8 cellular contexts compared by ENCODE assay signal in genomic region chr5:177474845-177475562, GRCh38. TPM values are rescaled to one million over a fixed set of nuclear protein-coding genes. Genes with fewer than 3 reads are reported as not detected.
A peak's percentile ranks its signal among the peaks of the same experiment; 100 is the strongest.
DNase-seq lines count a peak whose midpoint lies in the region; ATAC-seq lines count a peak whose summit lies in the region.
"Had no signal": no experiment of that assay in that cellular context is flagged by ENCODE, and none has a peak within 500 bp of the region (broad histone marks: within the 10 kb centered on the region; RNA-seq: fewer than 3 reads in every experiment).

No MANE protein-coding gene starts in this region.

- peak overlapping the region in 1 of 2 experiments; percentile 3 for H2BK12ac ChIP-seq in mesenchymal stem cell (ENCODE audit: low read length in 2 of 2)
- no peak overlapping the region for H2BK12ac ChIP-seq in trophoblast cell (ENCODE audit: low read length)

- ATAC-seq in CD4-positive, CD25-positive, alpha-beta regulatory T cell (ENCODE audit: low read depth in 2 of 2): no peak
- ATAC-seq in GM19467 (IDR thresholded peaks at IDR 0.05; ENCODE audit: unreplicated experiment): no peak

- no peaks in the 10 kb centered on the region for H3K36me3 Mint-ChIP-seq in CD4-positive, CD25-positive, alpha-beta regulatory T cell

- H3K36me3 ChIP-seq in CD4-positive, CD25-positive, alpha-beta regulatory T cell (ENCODE audit: control insufficient read depth, insufficient read depth, low read length): no peaks in the 10 kb centered on the region
- H3K36me3 ChIP-seq in mesenchymal stem cell (ENCODE audit: control insufficient read depth in 1 of 2, insufficient read depth in 2 of 2, low read depth in 1 of 2, low read length in 2 of 2): peaks cover 7 to 31% of the 10 kb centered on the region in 2 experiments
- H3K36me3 ChIP-seq in trophoblast cell (ENCODE audit: control insufficient read depth in 1 of 2, insufficient read depth in 2 of 2, low read length in 2 of 2): peaks cover 23 to 27% of the 10 kb centered on the region in 2 experiments

- H3K27ac Mint-ChIP-seq in CD4-positive, CD25-positive, alpha-beta regulatory T cell: no peak overlapping the region

- peaks cover 0 to 42% (median 5%) of the 10 kb centered on the region in 4 donors for H3K4me1 Mint-ChIP-seq in CD4-positive, CD25-positive, alpha-beta regulatory T cell

- H3K4me1 ChIP-seq in CD4-positive, CD25-positive, alpha-beta regulatory T cell (ENCODE audit: control insufficient read depth, insufficient read depth, low read length, poor library complexity, severe bottlenecking): peaks cover 10% of the 10 kb centered on the region
- H3K4me1 ChIP-seq in mesenchymal stem cell (ENCODE audit: control insufficient read depth, insufficient read depth, low read depth, low read length) (peaks cover 62% of the 10 kb centered on the region), trophoblast cell (ENCODE audit: control insufficient read depth in 1 of 2, insufficient read depth in 2 of 2, low read length in 2 of 2) (peaks cover 25 to 28% of the 10 kb centered on the region in 2 experiments)

- H4K8ac ChIP-seq in mesenchymal stem cell (ENCODE audit: low read length) (no peak overlapping the region), trophoblast cell (ENCODE audit: low read depth, low read length) (no peak overlapping the region)

- H3K27ac ChIP-seq in CD4-positive, CD25-positive, alpha-beta regulatory T cell (ENCODE audit: insufficient read depth, low read length, poor library complexity, severe bottlenecking): no peak overlapping the region
- H3K27ac ChIP-seq in mesenchymal stem cell (ENCODE audit: low read length, poor library complexity, severe bottlenecking): no peak overlapping the region
- H3K27ac ChIP-seq in trophoblast cell (ENCODE audit: low read depth, low read length): no peak overlapping the region

- no peak overlapping the region for H2AFZ ChIP-seq in mesenchymal stem cell (ENCODE audit: low read depth, low read length)
- no peak overlapping the region for H2AFZ ChIP-seq in trophoblast cell (ENCODE audit: insufficient read depth, low read length, poor library complexity)

- H3K4ac ChIP-seq in mesenchymal stem cell (ENCODE audit: low read depth in 1 of 2, low read length in 2 of 2) (no peak overlapping the region), trophoblast cell (ENCODE audit: low read depth, low read length) (no peak overlapping the region)

- H3K18ac ChIP-seq in mesenchymal stem cell (ENCODE audit: low read depth in 1 of 2, low read length in 2 of 2): no peak overlapping the region
- no peak overlapping the region for H3K18ac ChIP-seq in trophoblast cell (ENCODE audit: low read length)

- no peak overlapping the region for H4K12ac ChIP-seq in trophoblast cell (ENCODE audit: low read depth, low read length)

- H2BK15ac ChIP-seq in mesenchymal stem cell (ENCODE audit: low read depth, poor library complexity, severe bottlenecking): peak overlapping the region; percentile 75

- H3K4me3 ChIP-seq in CD4-positive, CD25-positive, alpha-beta regulatory T cell (ENCODE audit: low read depth, low read length): no peak overlapping the region
- H3K4me3 ChIP-seq in mesenchymal stem cell (ENCODE audit: insufficient read depth in 1 of 2, low read depth in 1 of 2, low read length in 2 of 2) (no peak overlapping the region), trophoblast cell (ENCODE audit: low read depth, low read length) (no peak overlapping the region)

- H3K9ac ChIP-seq in mesenchymal stem cell (ENCODE audit: low read length): no peak overlapping the region
- H3K9ac ChIP-seq in trophoblast cell (ENCODE audit: low read length): no peak overlapping the region

- H2BK5ac ChIP-seq in mesenchymal stem cell (ENCODE audit: low read depth, low read length, poor library complexity, severe bottlenecking): no peak overlapping the region
- H2BK5ac ChIP-seq in trophoblast cell (ENCODE audit: low read depth, low read length, poor library complexity): no peak overlapping the region

- no peaks in the 10 kb centered on the region for H3K9me3 ChIP-seq in CD4-positive, CD25-positive, alpha-beta regulatory T cell (ENCODE audit: control insufficient read depth in 2 of 2, low read length in 2 of 2)
- H3K9me3 ChIP-seq in mesenchymal stem cell (ENCODE audit: control insufficient read depth, low read length) (no peaks in the 10 kb centered on the region), trophoblast cell (ENCODE audit: insufficient read depth, low read depth, low read length) (peaks cover 2% of the 10 kb centered on the region)

- H3K23ac ChIP-seq in mesenchymal stem cell (ENCODE audit: low read length in 2 of 2) (no peak overlapping the region), trophoblast cell (ENCODE audit: low read length) (no peak overlapping the region)

- H3K4me2 ChIP-seq in mesenchymal stem cell (ENCODE audit: low read length, poor library complexity, severe bottlenecking) (no peak overlapping the region), trophoblast cell (ENCODE audit: low read length) (no peak overlapping the region)

- H2BK120ac ChIP-seq in mesenchymal stem cell (ENCODE audit: low read depth, low read length): no peak overlapping the region
- no peak overlapping the region for H2BK120ac ChIP-seq in trophoblast cell (ENCODE audit: insufficient read depth, low read length, poor library complexity)

- H3K27me3 Mint-ChIP-seq in CD4-positive, CD25-positive, alpha-beta regulatory T cell: peaks cover 17% of the 10 kb centered on the region

- peaks cover 6% of the 10 kb centered on the region for H3K27me3 ChIP-seq in CD4-positive, CD25-positive, alpha-beta regulatory T cell (ENCODE audit: control insufficient read depth, insufficient read depth, low read length)
- H3K27me3 ChIP-seq in mesenchymal stem cell (ENCODE audit: control insufficient read depth in 1 of 2, insufficient read depth in 1 of 2, low read length in 2 of 2): no peaks in the 10 kb centered on the region
- no peaks in the 10 kb centered on the region for H3K27me3 ChIP-seq in trophoblast cell (ENCODE audit: insufficient read depth, low read length)

- H3K14ac ChIP-seq in mesenchymal stem cell (ENCODE audit: low read length in 2 of 2) (no peak overlapping the region), trophoblast cell (ENCODE audit: low read length) (no peak overlapping the region)

- H3K9me3 Mint-ChIP-seq in CD4-positive, CD25-positive, alpha-beta regulatory T cell: no peaks in the 10 kb centered on the region

- H3K79me1 ChIP-seq in mesenchymal stem cell (replicated peaks; ENCODE audit: low read length, poor library complexity, severe bottlenecking): no peaks in the 10 kb centered on the region
- peaks cover 13% of the 10 kb centered on the region for H3K79me1 ChIP-seq in trophoblast cell (ENCODE audit: low read length)

- no peak for DNase-seq in CD4-positive, CD25-positive, alpha-beta regulatory T cell
- DNase-seq in NCI-H82 treated with DMSO at 0.1 percent for 48 hours (lab: John Stamatoyannopoulos, UW; ENCODE audit: unreplicated experiment) (peak; percentile 7), mesenchymal stem cell (peak; percentile 38), trophoblast cell (no peak), cerebellar cortex (ENCODE audit: low spot score) (no peak)
- DNase-seq: DMS53, NCI-H226 had no signal

- H2AK5ac ChIP-seq in mesenchymal stem cell (ENCODE audit: low read length, severe bottlenecking): no peak overlapping the region
- no peak overlapping the region for H2AK5ac ChIP-seq in trophoblast cell (ENCODE audit: low read length)

- peaks cover 25% of the 10 kb centered on the region for H3K79me2 ChIP-seq in trophoblast cell (ENCODE audit: control insufficient read depth, insufficient read depth, low read length, poor library complexity)

- H3K4me3 Mint-ChIP-seq in CD4-positive, CD25-positive, alpha-beta regulatory T cell: peak overlapping the region; percentile 80 to 89 (median 84)

- H4K91ac ChIP-seq in mesenchymal stem cell (ENCODE audit: low read length) (no peak overlapping the region), trophoblast cell (ENCODE audit: low read depth, low read length) (no peak overlapping the region)

- 83% methylated on average over 3 of the region's 4 CpGs for WGBS in mesenchymal stem cell
- no CpG with 5 or more reads among the region's 4 CpGs for WGBS in trophoblast cell (ENCODE audit: extremely low coverage, insufficient coverage, insufficient read length)

RNA-seq across cellular contexts. Expression of gene DBN1, which starts 1.6 kb away (rescaled TPM):
- total RNA-seq in CD4-positive, CD25-positive, alpha-beta regulatory T cell: 2.3 TPM
- under 1 TPM in 1 of 4 donors, not detected in 3; 0.13 TPM for polyA plus RNA-seq in CD4-positive, CD25-positive, alpha-beta regulatory T cell
- 149 TPM for polyA plus RNA-seq in mesenchymal stem cell (2013, experiment 1 of 2)
- polyA plus RNA-seq in mesenchymal stem cell (2013, experiment 2 of 2): 150 TPM
- polyA plus RNA-seq in trophoblast cell (2013): 206 and 211 TPM in 2 replicates

RNA-seq across cellular contexts. Expression of gene PDLIM7, which starts 22.4 kb away (rescaled TPM):
- total RNA-seq in CD4-positive, CD25-positive, alpha-beta regulatory T cell: 7.8 TPM
- polyA plus RNA-seq in CD4-positive, CD25-positive, alpha-beta regulatory T cell: 1 to 10 TPM; 1.6 to 2.7 (median 2.5) TPM
- 221 TPM for polyA plus RNA-seq in mesenchymal stem cell (2013, experiment 1 of 2)
- 213 TPM for polyA plus RNA-seq in mesenchymal stem cell (2013, experiment 2 of 2)
- polyA plus RNA-seq in trophoblast cell (2013): 220 and 227 TPM in 2 replicates

RNA-seq across cellular contexts. Expression of gene PRR7, which starts 28.4 kb away (rescaled TPM):
- total RNA-seq in CD4-positive, CD25-positive, alpha-beta regulatory T cell: 21.8 TPM
- polyA plus RNA-seq in CD4-positive, CD25-positive, alpha-beta regulatory T cell: 10 to 100 TPM; 10.2 to 17.0 (median 11.7) TPM
- polyA plus RNA-seq in mesenchymal stem cell (2013, experiment 1 of 2): 8.6 TPM
- 7.8 TPM for polyA plus RNA-seq in mesenchymal stem cell (2013, experiment 2 of 2)
- polyA plus RNA-seq in trophoblast cell (2013): 1.7 and 1.9 TPM in 2 replicates

RNA-seq across cellular contexts. Expression of gene DOK3, which starts 34.6 kb away (rescaled TPM):
- total RNA-seq in CD4-positive, CD25-positive, alpha-beta regulatory T cell: 1.5 TPM
- polyA plus RNA-seq in CD4-positive, CD25-positive, alpha-beta regulatory T cell: under 1 TPM in 2 of 4 donors, not detected in 2; 0.13 to 0.17 TPM
- 1.3 TPM for polyA plus RNA-seq in mesenchymal stem cell (2013, experiment 1 of 2)
- polyA plus RNA-seq in mesenchymal stem cell (2013, experiment 2 of 2): 1.4 TPM
- 2.4 and 2.5 TPM in 2 replicates for polyA plus RNA-seq in trophoblast cell (2013)

RNA-seq across cellular contexts. Expression of gene DDX41, which starts 41.8 kb away (rescaled TPM):
- 73.2 TPM for total RNA-seq in CD4-positive, CD25-positive, alpha-beta regulatory T cell
- polyA plus RNA-seq in CD4-positive, CD25-positive, alpha-beta regulatory T cell: 10 to 100 TPM; 41.8 to 48.9 (median 46.0) TPM
- polyA plus RNA-seq in mesenchymal stem cell (2013, experiment 1 of 2): 45.5 TPM
- polyA plus RNA-seq in mesenchymal stem cell (2013, experiment 2 of 2): 41.7 TPM
- polyA plus RNA-seq in trophoblast cell (2013): 56.2 and 62.3 TPM in 2 replicates

Comparison
In these comparisons a context has a peak if more than half of its experiments do, and no peak if none do; other contexts are left out.
1. DNase-seq: peak in NCI-H82 treated with DMSO at 0.1 percent for 48 hours (single experiment) and mesenchymal stem cell (single experiment); none in CD4-positive, CD25-positive, alpha-beta regulatory T cell (0 of 3), trophoblast cell (0 of 2) and cerebellar cortex (single experiment).